ENCODE assay signal across 1 cellular context in genomic region chr1:116322752-116323405, GRCh38.
A peak's percentile ranks its signal among the peaks of the same experiment; 100 is the strongest.
TF ChIP-seq lines count a peak whose summit lies in the region.

No MANE protein-coding gene starts in this region.

TF ChIP-seq in HepG2, 621 proteins besides CTCF, POLR2A, EP300 and RAD21:
- TF ChIP-seq ZNF629 (CRISPR knock-in tag; conservative IDR thresholded peaks at IDR 0.05): peak; percentile 82
- TF ChIP-seq MAFF (IDR thresholded peaks at IDR 0.05; ENCODE audit: low read depth, low read length): 0 out of 2 replicates have a peak, but pooled peaks have one; percentile 29
- peak; percentile 48 to 58; a peak in 3 of 4 replicates for TF ChIP-seq MAFK (conservative IDR thresholded peaks at IDR 0.05 in 1 of 2, IDR thresholded peaks at IDR 0.05 in 1 of 2; ENCODE audit: low read length in 2 of 2)
- TF ChIP-seq ZNF782 (CRISPR knock-in tag; IDR thresholded peaks at IDR 0.05; ENCODE audit: borderline replicate concordance): no peak
